2 cellular contexts compared by ENCODE assay signal in the genomic region with DNA sequence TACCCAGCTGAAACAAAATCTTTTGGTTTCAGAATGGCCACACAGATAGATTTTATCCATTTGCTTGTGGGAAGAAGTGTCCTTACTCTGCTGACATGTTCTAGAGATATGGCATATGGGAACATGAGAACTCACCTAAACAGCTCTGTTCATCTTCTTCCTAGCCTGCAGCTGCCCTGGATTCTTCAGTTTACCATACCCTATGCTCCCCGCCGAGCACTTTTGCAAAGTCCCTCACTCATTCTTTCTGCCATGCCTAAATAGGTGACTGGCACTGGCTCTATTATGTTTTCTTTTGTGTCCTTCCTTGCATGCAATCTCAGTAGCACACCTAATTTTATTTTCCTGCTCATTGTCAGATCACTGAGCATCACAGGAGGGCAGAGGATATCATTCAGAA.
TF ChIP-seq lines count a peak whose summit lies in the region.

No MANE protein-coding gene starts in this region.

TF ChIP-seq in IMR-90, 13 proteins besides CTCF, POLR2A, EP300 and RAD21:
- TF ChIP-seq, protein P1, sequence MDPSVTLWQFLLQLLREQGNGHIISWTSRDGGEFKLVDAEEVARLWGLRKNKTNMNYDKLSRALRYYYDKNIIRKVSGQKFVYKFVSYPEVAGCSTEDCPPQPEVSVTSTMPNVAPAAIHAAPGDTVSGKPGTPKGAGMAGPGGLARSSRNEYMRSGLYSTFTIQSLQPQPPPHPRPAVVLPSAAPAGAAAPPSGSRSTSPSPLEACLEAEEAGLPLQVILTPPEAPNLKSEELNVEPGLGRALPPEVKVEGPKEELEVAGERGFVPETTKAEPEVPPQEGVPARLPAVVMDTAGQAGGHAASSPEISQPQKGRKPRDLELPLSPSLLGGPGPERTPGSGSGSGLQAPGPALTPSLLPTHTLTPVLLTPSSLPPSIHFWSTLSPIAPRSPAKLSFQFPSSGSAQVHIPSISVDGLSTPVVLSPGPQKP (IDR thresholded peaks at IDR 0.05; ENCODE audit: borderline replicate concordance, low read depth, low read length), result no peak
- TF ChIP-seq MAZ (IDR thresholded peaks at IDR 0.05; ENCODE audit: borderline replicate concordance, low read depth, low read length) (no peak), FOS (IDR thresholded peaks at IDR 0.05; ENCODE audit: low read depth, low read length) (no peak), MAFK (IDR thresholded peaks at IDR 0.05; ENCODE audit: low read depth, low read length) (no peak), RFX5 (IDR thresholded peaks at IDR 0.05; ENCODE audit: low read depth, low read length) (no peak), SMC3 (IDR thresholded peaks at IDR 0.05; ENCODE audit: low read depth, low read length) (no peak), NFE2L2 (IDR thresholded peaks at IDR 0.05; ENCODE audit: low read depth, low read length) (no peak), CEBPB (IDR thresholded peaks at IDR 0.05; ENCODE audit: low read depth, low read length) (no peak), RCOR1 (IDR thresholded peaks at IDR 0.05; ENCODE audit: insufficient replicate concordance, low read length) (no peak), MXI1 (IDR thresholded peaks at IDR 0.05; ENCODE audit: borderline replicate concordance, low read depth, low read length) (no peak), CHD1 (IDR thresholded peaks at IDR 0.05; ENCODE audit: low read depth, low read length) (no peak), BHLHE40 (IDR thresholded peaks at IDR 0.05; ENCODE audit: low read depth, low read length) (no peak)
- TF ChIP-seq, protein P2, sequence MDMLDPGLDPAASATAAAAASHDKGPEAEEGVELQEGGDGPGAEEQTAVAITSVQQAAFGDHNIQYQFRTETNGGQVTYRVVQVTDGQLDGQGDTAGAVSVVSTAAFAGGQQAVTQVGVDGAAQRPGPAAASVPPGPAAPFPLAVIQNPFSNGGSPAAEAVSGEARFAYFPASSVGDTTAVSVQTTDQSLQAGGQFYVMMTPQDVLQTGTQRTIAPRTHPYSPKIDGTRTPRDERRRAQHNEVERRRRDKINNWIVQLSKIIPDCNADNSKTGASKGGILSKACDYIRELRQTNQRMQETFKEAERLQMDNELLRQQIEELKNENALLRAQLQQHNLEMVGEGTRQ (IDR thresholded peaks at IDR 0.05; ENCODE audit: low read depth, low read length), result no peak

TF ChIP-seq in H1, 55 proteins besides CTCF, POLR2A, EP300 and RAD21:
- TF ChIP-seq CTBP2 (IDR thresholded peaks at IDR 0.05; ENCODE audit: borderline replicate concordance, insufficient read depth, insufficient read length, low read length), result no peak
- no peak for TF ChIP-seq FOSL1 (IDR thresholded peaks at IDR 0.05; ENCODE audit: insufficient read depth, low read depth, low read length)
- no peak for TF ChIP-seq SIRT6 (IDR thresholded peaks at IDR 0.05; ENCODE audit: low read length)
- TF ChIP-seq POU5F1 (IDR thresholded peaks at IDR 0.05; ENCODE audit: low read depth, low read length), result no peak
- TF ChIP-seq GABPA (IDR thresholded peaks at IDR 0.05; ENCODE audit: borderline replicate concordance, insufficient read depth, low read length), result no peak
- no peak for TF ChIP-seq NANOG (IDR thresholded peaks at IDR 0.05; ENCODE audit: insufficient read depth, low read depth, low read length, poor library complexity, severe bottlenecking)
- TF ChIP-seq CBX8 (IDR thresholded peaks at IDR 0.05; ENCODE audit: borderline replicate concordance, low read depth, low read length), result no peak
- TF ChIP-seq TAF7 (optimal IDR thresholded peaks at IDR 0.05; ENCODE audit: borderline replicate concordance, low read depth, low read length), result no peak
- no peak for TF ChIP-seq ZNF274 (IDR thresholded peaks at IDR 0.05; ENCODE audit: borderline replicate concordance, extremely low read depth, low read length)
- TF ChIP-seq CBX5 (IDR thresholded peaks at IDR 0.05; ENCODE audit: low read depth, low read length), result no peak
- TF ChIP-seq NRF1 (IDR thresholded peaks at IDR 0.05; ENCODE audit: low read depth, low read length), result no peak
- TF ChIP-seq, protein P3, sequence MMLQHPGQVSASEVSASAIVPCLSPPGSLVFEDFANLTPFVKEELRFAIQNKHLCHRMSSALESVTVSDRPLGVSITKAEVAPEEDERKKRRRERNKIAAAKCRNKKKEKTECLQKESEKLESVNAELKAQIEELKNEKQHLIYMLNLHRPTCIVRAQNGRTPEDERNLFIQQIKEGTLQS (IDR thresholded peaks at IDR 0.05; ENCODE audit: insufficient read depth, low read depth, low read length), result no peak
- TF ChIP-seq SIN3A (conservative IDR thresholded peaks at IDR 0.05 in 1 of 2, IDR thresholded peaks at IDR 0.05 in 1 of 2; ENCODE audit: low read depth in 1 of 2, low read length in 2 of 2), result no peak
- no peak for TF ChIP-seq SAP30 (IDR thresholded peaks at IDR 0.05; ENCODE audit: insufficient read depth, insufficient replicate concordance, low read length)
